14 cellular contexts compared by ENCODE assay signal in the genomic region with DNA sequence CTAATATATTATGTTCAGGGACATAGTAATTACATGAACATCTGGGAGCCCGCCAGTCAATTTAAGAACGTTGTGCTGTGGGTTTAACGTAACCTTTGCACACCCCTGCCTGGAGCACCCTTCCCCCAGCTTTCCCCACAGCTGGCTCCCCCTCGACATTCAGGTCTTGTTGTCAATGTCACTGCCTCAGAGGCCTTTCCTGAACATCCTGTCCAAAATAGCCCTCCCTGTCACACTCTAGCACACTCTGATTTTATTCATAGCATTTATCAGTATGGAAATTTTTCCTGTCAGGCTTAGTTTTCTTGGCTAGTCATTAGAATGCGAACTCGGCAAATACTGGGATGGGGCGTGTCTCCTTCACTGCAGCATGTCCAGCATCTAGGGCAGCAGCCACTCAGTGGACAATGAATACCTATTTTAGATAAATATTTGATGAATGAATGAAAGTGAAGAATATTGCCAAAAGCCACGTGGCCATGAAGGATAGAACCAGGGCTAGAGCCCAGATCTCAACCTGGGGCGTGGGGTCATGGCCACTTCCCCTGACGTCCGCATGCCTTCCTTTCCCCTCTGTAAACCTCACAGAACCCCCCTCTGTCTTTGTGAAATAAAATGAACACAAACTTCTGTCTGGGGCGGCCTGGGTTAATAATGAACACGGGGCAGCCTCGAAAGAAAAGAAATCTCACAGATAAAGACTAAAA. TPM values are rescaled to one million over a fixed set of nuclear protein-coding genes. Genes with fewer than 3 reads are reported as not detected.
DNase-seq lines count a peak whose midpoint lies in the region; ATAC-seq, FAIRE-seq and TF ChIP-seq lines count a peak whose summit lies in the region.
"Had no signal": no experiment of that assay in that cellular context is flagged by ENCODE, and none has a peak within 500 bp of the region (broad histone marks: within the 10 kb centered on the region; RNA-seq: fewer than 3 reads in every experiment).

No MANE protein-coding gene starts in this region.

- FAIRE-seq in frontal cortex (lab: Jason Lieb, UNC) = no peak
- FAIRE-seq: bronchial epithelial cell had no signal

- H3K9me3 Mint-ChIP-seq in activated T-helper 1 cell treated with anti-CD3 and anti-CD28 coated beads, Interleukin-12 subunit alpha, Interleukin-12 subunit beta, Interleukin-2, Interleukin-4 antibody, amounts not matched to agents 30 ng/mL and 10 ng/mL and 1 ng/mL, durations not matched to agents 14 hours and 24 hours and 36 hours = no peaks in the 10 kb centered on the region
- no peaks in the 10 kb centered on the region for H3K9me3 Mint-ChIP-seq in naive thymus-derived CD8-positive, alpha-beta T cell
- peaks cover 0 to 3% (median 0%) of the 10 kb centered on the region in 7 donors for H3K9me3 Mint-ChIP-seq in CD14-positive monocyte

- TF ChIP-seq CTCF in HL-60 (IDR thresholded peaks at IDR 0.05; ENCODE audit: insufficient read depth, low read length) = no peak
- TF ChIP-seq CTCF in CD14-positive monocyte (IDR thresholded peaks at IDR 0.05) = no peak

- no peak overlapping the region for H3K4me3 ChIP-seq in HL-60 (replicated peaks; ENCODE audit: insufficient read depth, low read length)
- H3K4me3 ChIP-seq: sigmoid colon had no signal

- peak overlapping the region; percentile 86 for H3K27ac ChIP-seq in HL-60 (replicated peaks)
- H3K27ac ChIP-seq: 22Rv1, sigmoid colon had no signal

- POLR2A ChIA-PET in naive thymus-derived CD8-positive, alpha-beta T cell (lab: Charles Lee) = interaction anchor here (0.7 kb wide), 1 partner anchor 1724 kb away, joined by 6 read pairs; no protein-coding TSS in a partner anchor

- H3K4me1 Mint-ChIP-seq in activated T-helper 1 cell treated with anti-CD3 and anti-CD28 coated beads, Interleukin-12 subunit alpha, Interleukin-12 subunit beta, Interleukin-2, Interleukin-4 antibody, amounts not matched to agents 30 ng/mL and 10 ng/mL and 1 ng/mL, durations not matched to agents 14 hours and 24 hours and 36 hours (ENCODE audit: low read depth) = peaks cover 52% of the 10 kb centered on the region
- H3K4me1 Mint-ChIP-seq in naive thymus-derived CD8-positive, alpha-beta T cell = peaks cover 4 to 37% (median 24%) of the 10 kb centered on the region in 4 donors
- peaks cover 52% of the 10 kb centered on the region for H3K4me1 Mint-ChIP-seq in CD14-positive monocyte

- H3K27me3 ChIP-seq in HL-60 (ENCODE audit: insufficient read depth, poor library complexity, severe bottlenecking) = no peaks in the 10 kb centered on the region

- intact Hi-C loops in activated T-helper 1 cell treated with anti-CD3 and anti-CD28 coated beads, Interleukin-12 subunit alpha, Interleukin-12 subunit beta, Interleukin-2, Interleukin-4 antibody, amounts not matched to agents 30 ng/mL and 10 ng/mL and 1 ng/mL, durations not matched to agents 14 hours and 24 hours and 36 hours (cut with micrococcal nuclease) = loop anchor here (5.0 kb wide), 2 partner anchors 70 to 100 kb away; no protein-coding TSS in a partner anchor
- intact Hi-C loops in CD14-positive monocyte (cut with micrococcal nuclease) = loop anchor here in 1 of 2 donors (5.0 kb wide), 1 partner anchor 40 kb away; no protein-coding TSS in a partner anchor

- no peaks in the 10 kb centered on the region for H3K27me3 Mint-ChIP-seq in activated T-helper 1 cell treated with anti-CD3 and anti-CD28 coated beads, Interleukin-12 subunit alpha, Interleukin-12 subunit beta, Interleukin-2, Interleukin-4 antibody, amounts not matched to agents 30 ng/mL and 10 ng/mL and 1 ng/mL, durations not matched to agents 14 hours and 24 hours and 36 hours (ENCODE audit: insufficient read depth)
- H3K27me3 Mint-ChIP-seq in naive thymus-derived CD8-positive, alpha-beta T cell = no peaks in the 10 kb centered on the region
- no peaks in the 10 kb centered on the region for H3K27me3 Mint-ChIP-seq in CD14-positive monocyte (ENCODE audit: low read depth in 3 of 3)

- no peak overlapping the region for H3K27ac Mint-ChIP-seq in activated T-helper 1 cell treated with anti-CD3 and anti-CD28 coated beads, Interleukin-12 subunit alpha, Interleukin-12 subunit beta, Interleukin-2, Interleukin-4 antibody, amounts not matched to agents 30 ng/mL and 10 ng/mL and 1 ng/mL, durations not matched to agents 14 hours and 24 hours and 36 hours
- H3K27ac Mint-ChIP-seq in naive thymus-derived CD8-positive, alpha-beta T cell = peak overlapping the region in 1 of 10 donors; percentile 2
- H3K27ac Mint-ChIP-seq in CD14-positive monocyte = peak overlapping the region in 3 of 7 donors; percentile 50 to 90 (median 74)

- H3K36me3 Mint-ChIP-seq in activated T-helper 1 cell treated with anti-CD3 and anti-CD28 coated beads, Interleukin-12 subunit alpha, Interleukin-12 subunit beta, Interleukin-2, Interleukin-4 antibody, amounts not matched to agents 30 ng/mL and 10 ng/mL and 1 ng/mL, durations not matched to agents 14 hours and 24 hours and 36 hours (ENCODE audit: low read depth) = peaks cover 7% of the 10 kb centered on the region
- H3K36me3 Mint-ChIP-seq in naive thymus-derived CD8-positive, alpha-beta T cell = no peaks in the 10 kb centered on the region
- H3K36me3 Mint-ChIP-seq in CD14-positive monocyte = peaks cover 20 to 36% of the 10 kb centered on the region in 2 donors

- peak overlapping the region; percentile 2 for H3K4me3 Mint-ChIP-seq in activated T-helper 1 cell treated with anti-CD3 and anti-CD28 coated beads, Interleukin-12 subunit alpha, Interleukin-12 subunit beta, Interleukin-2, Interleukin-4 antibody, amounts not matched to agents 30 ng/mL and 10 ng/mL and 1 ng/mL, durations not matched to agents 14 hours and 24 hours and 36 hours
- H3K4me3 Mint-ChIP-seq in naive thymus-derived CD8-positive, alpha-beta T cell = peak overlapping the region in 8 of 10 donors; percentile 10 to 92 (median 36)
- no peak overlapping the region for H3K4me3 Mint-ChIP-seq in CD14-positive monocyte

- peak; percentile 57 for DNase-seq in DMS 273 (lab: John Stamatoyannopoulos, UW; ENCODE audit: unreplicated experiment)
- no peak for DNase-seq in DMS 273 treated with DMSO at 0.1 percent for 48 hours (lab: John Stamatoyannopoulos, UW)
- DNase-seq in HL-60 (ENCODE audit: low read depth in 1 of 2, low spot score in 1 of 2) = no peak
- DNase-seq in activated T-helper 1 cell treated with anti-CD3 and anti-CD28 coated beads, Interleukin-12 subunit alpha, Interleukin-12 subunit beta, Interleukin-2, Interleukin-4 antibody, amounts not matched to agents 30 ng/mL and 10 ng/mL and 1 ng/mL, durations not matched to agents 14 hours and 24 hours and 36 hours (ENCODE audit: low spot score) = no peak
- DNase-seq in naive thymus-derived CD8-positive, alpha-beta T cell = no peak
- no peak for DNase-seq in frontal cortex (ENCODE audit: low spot score in 2 of 2)
- no peak for DNase-seq in CD14-positive monocyte (ENCODE audit: low spot score)
- DNase-seq in cerebellum (ENCODE audit: low spot score) = no peak
- DNase-seq: midbrain, sigmoid colon had no signal

- no peak for ATAC-seq in naive thymus-derived CD8-positive, alpha-beta T cell

RNA-seq across cellular contexts. Expression of a gene that starts 10.5 kb away (rescaled TPM):
- 2.0 and 2.1 TPM in 2 replicates for total RNA-seq in activated T-helper 1 cell treated with anti-CD3 and anti-CD28 coated beads, Interleukin-12 subunit alpha, Interleukin-12 subunit beta, Interleukin-2, Interleukin-4 antibody, amounts not matched to agents 30 ng/mL and 10 ng/mL and 1 ng/mL, durations not matched to agents 14 hours and 24 hours and 36 hours
- under 1 TPM; 0.42 to 0.44 TPM for total RNA-seq in naive thymus-derived CD8-positive, alpha-beta T cell
- polyA plus RNA-seq in naive thymus-derived CD8-positive, alpha-beta T cell = under 1 TPM in 1 of 3 donors, not detected in 2; 0.47 TPM
- total RNA-seq in frontal cortex (under 0.01 TPM), cerebellum (0.54 TPM)
- 1 to 10 TPM; 3.6 to 5.8 TPM for polyA plus RNA-seq in CD14-positive monocyte
- total RNA-seq: bronchial epithelial cell, LHCN-M2, RPMI7951 had no signal

RNA-seq across cellular contexts. Expression of a gene that starts 57.9 kb away (rescaled TPM):
- total RNA-seq in activated T-helper 1 cell treated with anti-CD3 and anti-CD28 coated beads, Interleukin-12 subunit alpha, Interleukin-12 subunit beta, Interleukin-2, Interleukin-4 antibody, amounts not matched to agents 30 ng/mL and 10 ng/mL and 1 ng/mL, durations not matched to agents 14 hours and 24 hours and 36 hours = 0.12 and 0.13 TPM in 2 replicates
- total RNA-seq in naive thymus-derived CD8-positive, alpha-beta T cell = under 1 TPM in 1 of 2 experiments, not detected in 1; 0.26 TPM
- not detected for polyA plus RNA-seq in naive thymus-derived CD8-positive, alpha-beta T cell
- total RNA-seq in frontal cortex (not detected), cerebellum (0.09 TPM)
- under 1 TPM in 1 of 2 donors, not detected in 1; 0.08 TPM for polyA plus RNA-seq in CD14-positive monocyte
- total RNA-seq: bronchial epithelial cell, LHCN-M2, RPMI7951, sigmoid colon had no signal

Comparison
In these comparisons a context has a peak if more than half of its experiments do, and no peak if none do; other contexts are left out.
1. H3K4me3 Mint-ChIP-seq: peak in activated T-helper 1 cell treated with anti-CD3 and anti-CD28 coated beads, Interleukin-12 subunit alpha, Interleukin-12 subunit beta, Interleukin-2, Interleukin-4 antibody, amounts not matched to agents 30 ng/mL and 10 ng/mL and 1 ng/mL, durations not matched to agents 14 hours and 24 hours and 36 hours (single experiment) and naive thymus-derived CD8-positive, alpha-beta T cell (8 of 10); none in CD14-positive monocyte (0 of 2).